1 cellular context compared by ENCODE assay signal in genomic region chr7:84677386-84677785, GRCh38.
TF ChIP-seq lines count a peak whose summit lies in the region.

No MANE protein-coding gene starts in this region.

TF ChIP-seq in GM23338, 12 proteins besides CTCF, POLR2A, EP300 and RAD21 (continued from another document):
- TF ChIP-seq ZNF462 (CRISPR knock-in tag; IDR thresholded peaks at IDR 0.05) (no peak), JUNB (IDR thresholded peaks at IDR 0.05; ENCODE audit: unreplicated experiment) (no peak), EZH2 (IDR thresholded peaks at IDR 0.05; ENCODE audit: low read depth, unreplicated experiment) (no peak), ETS1 (IDR thresholded peaks at IDR 0.05) (no peak)
